20 cellular contexts compared by ENCODE assay signal in the genomic region with DNA sequence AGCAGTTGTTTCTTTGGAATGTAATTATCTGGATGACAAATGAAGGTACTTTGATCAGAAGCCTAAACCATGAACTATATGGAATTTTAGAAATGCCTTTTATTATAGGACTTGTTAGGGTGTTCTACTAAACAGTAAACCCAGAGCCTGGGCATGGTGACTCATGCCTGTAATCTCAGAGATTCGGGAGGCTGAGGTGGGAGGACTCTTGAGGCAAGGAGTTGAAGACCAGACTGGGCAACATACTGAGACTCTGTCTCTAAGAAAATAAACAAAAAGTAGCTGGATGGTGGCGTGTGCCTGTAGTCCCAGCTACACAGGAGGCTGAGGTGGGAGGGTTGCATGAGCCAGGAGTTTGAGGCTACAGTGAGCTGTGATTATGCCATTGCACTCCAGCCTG. TPM values are rescaled to one million over a fixed set of nuclear protein-coding genes. Genes with fewer than 3 reads are reported as not detected.
DNase-seq lines count a peak whose midpoint lies in the region; ATAC-seq, FAIRE-seq and TF ChIP-seq lines count a peak whose summit lies in the region.
"Had no signal": no experiment of that assay in that cellular context is flagged by ENCODE, and none has a peak within 500 bp of the region (broad histone marks: within the 10 kb centered on the region; RNA-seq: fewer than 3 reads in every experiment).

No MANE protein-coding gene starts in this region.

- H4K12ac ChIP-seq in trophoblast cell (ENCODE audit: low read depth, low read length): no peak overlapping the region

- in situ Hi-C loops in brain microvascular endothelial cell (cut with HindIII; ENCODE audit: low pct_ligation_motif_present, low sequenced_read_pairs): no loop called here

- H3K4me1 ChIP-seq in trophoblast cell (ENCODE audit: control insufficient read depth in 1 of 2, insufficient read depth in 2 of 2, low read length in 2 of 2): peaks cover 3 to 14% of the 10 kb centered on the region in 2 experiments
- H3K4me1 ChIP-seq: BE2C had no signal

- H4K8ac ChIP-seq in trophoblast cell (ENCODE audit: low read depth, low read length): no peak overlapping the region

- ATAC-seq in HG03025 (IDR thresholded peaks at IDR 0.05; ENCODE audit: low FRiP score, unreplicated experiment): no peak
- ATAC-seq: activated CD4-positive, CD25-positive, alpha-beta regulatory T cell treated with anti-CD3 and anti-CD28 coated beads, Interleukin-2, amount 50 U/mL, for 24 hours; GM23338; naive thymus-derived CD4-positive, alpha-beta T cell; stimulated activated effector memory CD8-positive, alpha-beta T cell treated with anti-CD3 and anti-CD28 coated beads, Interleukin-12 subunit alpha, Interleukin-12 subunit beta, amount 100 ng/mL, for 72 hours had no signal

- TF ChIP-seq POLR2A in H54 (IDR thresholded peaks at IDR 0.05; ENCODE audit: low read depth, low read length): no peak

- H3K36me3 ChIP-seq in brain microvascular endothelial cell (replicated peaks) (no peaks in the 10 kb centered on the region), trophoblast cell (ENCODE audit: control insufficient read depth in 1 of 2, insufficient read depth in 2 of 2, low read length in 2 of 2) (no peaks in the 10 kb centered on the region)
- H3K36me3 ChIP-seq: BE2C, thyroid gland had no signal

- H3K4me3 ChIP-seq in brain microvascular endothelial cell (ENCODE audit: low read depth, low read length) (no peak overlapping the region), trophoblast cell (ENCODE audit: low read depth, low read length) (no peak overlapping the region)
- H3K4me3 ChIP-seq: coronary artery, GM23338, lung, thyroid gland had no signal

- no peak overlapping the region for H2BK120ac ChIP-seq in trophoblast cell (ENCODE audit: insufficient read depth, low read length, poor library complexity)

- intact Hi-C loops in cardiac septum (cut with DNase I): no loop called here

- H3K9me3 ChIP-seq in trophoblast cell (ENCODE audit: insufficient read depth, low read depth, low read length): no peaks in the 10 kb centered on the region
- H3K9me3 ChIP-seq: BE2C, thyroid gland had no signal

- H2BK12ac ChIP-seq in trophoblast cell (ENCODE audit: low read length): no peak overlapping the region

- no peak overlapping the region for H3K18ac ChIP-seq in trophoblast cell (ENCODE audit: low read length)

- H2AFZ ChIP-seq in trophoblast cell (ENCODE audit: insufficient read depth, low read length, poor library complexity): no peak overlapping the region
- H2AFZ ChIP-seq: GM23338 had no signal

- no peaks in the 10 kb centered on the region for H3K79me2 ChIP-seq in trophoblast cell (ENCODE audit: control insufficient read depth, insufficient read depth, low read length, poor library complexity)

- no peak overlapping the region for H4K91ac ChIP-seq in trophoblast cell (ENCODE audit: low read depth, low read length)

- H3K4me2 ChIP-seq in trophoblast cell (ENCODE audit: low read length): no peak overlapping the region
- H3K4me2 ChIP-seq: GM23338 had no signal

- no peak overlapping the region for H2BK5ac ChIP-seq in trophoblast cell (ENCODE audit: low read depth, low read length, poor library complexity)

- TF ChIP-seq CTCF in brain microvascular endothelial cell (IDR thresholded peaks at IDR 0.05; ENCODE audit: low read depth, low read length, missing control alignments): no peak

- H3K27ac ChIP-seq in brain microvascular endothelial cell (no peak overlapping the region), trophoblast cell (ENCODE audit: low read depth, low read length) (no peak overlapping the region)
- H3K27ac ChIP-seq: coronary artery, thyroid gland had no signal

- FAIRE-seq in H54 (lab: Jason Lieb, UNC): peak; percentile 53

- no CpG with 5 or more reads among the region's 2 CpGs for WGBS in trophoblast cell (ENCODE audit: extremely low coverage, insufficient coverage, insufficient read length)

- H2AK5ac ChIP-seq in trophoblast cell (ENCODE audit: low read length): no peak overlapping the region

- H3K14ac ChIP-seq in trophoblast cell (ENCODE audit: low read length): no peak overlapping the region

- DNase-seq in H54 (ENCODE audit: insufficient read length, low spot score): no peak
- peak; percentile 5 for DNase-seq in OCI-M1 (lab: John Stamatoyannopoulos, UW)
- peak; percentile 40 for DNase-seq in brain microvascular endothelial cell
- DNase-seq in trophoblast cell: peak; percentile 66 to 74
- no peak for DNase-seq in cardiac septum (ENCODE audit: low spot score)
- no peak for DNase-seq in activated CD4-positive, alpha-beta T cell treated with anti-CD3 and anti-CD28 coated beads for 4 hours
- no peak for DNase-seq in nucleus accumbens (lab: John Stamatoyannopoulos, UW)
- DNase-seq: activated gamma-delta T cell; anterior cingulate cortex; BE2C; naive thymus-derived CD4-positive, alpha-beta T cell; NCI-H345; NK-92 treated with Interleukin-12 subunit alpha and Interleukin-12 subunit beta, amount 100 ng/mL, for 24 hours; thyroid gland had no signal

- no peak overlapping the region for H3K9ac ChIP-seq in trophoblast cell (ENCODE audit: low read length)

- peak overlapping the region; percentile 10 for H3K4ac ChIP-seq in trophoblast cell (ENCODE audit: low read depth, low read length)

- no peaks in the 10 kb centered on the region for H3K27me3 ChIP-seq in brain microvascular endothelial cell (replicated peaks)
- H3K27me3 ChIP-seq in trophoblast cell (ENCODE audit: insufficient read depth, low read length): no peaks in the 10 kb centered on the region
- H3K27me3 ChIP-seq: BE2C, thyroid gland had no signal

- no peak overlapping the region for H3K23ac ChIP-seq in trophoblast cell (ENCODE audit: low read length)

- peaks cover 2% of the 10 kb centered on the region for H3K79me1 ChIP-seq in trophoblast cell (ENCODE audit: low read length)

RNA-seq across cellular contexts. Expression of gene PALS1, which starts 23.9 kb away (rescaled TPM):
- 17.8 and 18.6 TPM in 2 replicates for polyA plus RNA-seq in trophoblast cell (2013)
- 11.5 TPM for total RNA-seq in cardiac septum

Comparison
In these comparisons a context has a peak if more than half of its experiments do, and no peak if none do; other contexts are left out.
1. DNase-seq: peak in OCI-M1 (single experiment), brain microvascular endothelial cell (single experiment) and trophoblast cell (2 of 2); none in H54 (single experiment), cardiac septum (single experiment), activated CD4-positive, alpha-beta T cell treated with anti-CD3 and anti-CD28 coated beads for 4 hours (0 of 2) and nucleus accumbens (0 of 56).